ENCODE assay signal across 27 cellular contexts in the genomic region with DNA sequence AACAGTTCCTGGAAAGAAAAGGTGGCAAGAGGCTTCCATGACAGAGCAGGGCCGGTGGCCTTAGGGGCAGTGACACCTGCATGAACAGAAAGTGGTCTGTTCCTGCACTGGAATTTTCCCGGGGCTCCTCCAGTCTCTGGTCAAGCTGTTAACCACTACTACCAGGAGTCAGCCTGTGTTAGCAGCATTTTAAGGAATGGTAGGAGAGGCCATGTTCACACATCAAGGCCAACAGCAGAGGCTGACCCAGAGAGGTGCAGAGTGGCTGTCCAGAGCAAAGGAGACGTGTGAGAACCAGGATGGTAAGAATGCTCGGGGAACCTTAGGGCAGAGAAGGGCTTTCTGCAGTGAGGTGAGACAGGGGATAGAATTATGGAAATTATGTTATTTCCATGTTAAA. TPM values are rescaled to one million over a fixed set of nuclear protein-coding genes. Genes with fewer than 3 reads are reported as not detected.
DNase-seq lines count a peak whose midpoint lies in the region; ATAC-seq and TF ChIP-seq lines count a peak whose summit lies in the region.
"Had no signal": no experiment of that assay in that cellular context is flagged by ENCODE, and none has a peak within 500 bp of the region (broad histone marks: within the 10 kb centered on the region; RNA-seq: fewer than 3 reads in every experiment).

No MANE protein-coding gene starts in this region.

- DNase-seq in GM10266 (ENCODE audit: extremely low spot score) (peak; percentile 20), T-helper 17 cell (no peak), SKM-1 (lab: John Stamatoyannopoulos, UW; ENCODE audit: unreplicated experiment) (no peak), left colon (no peak), ascending aorta (ENCODE audit: low spot score in 2 of 2) (no peak)
- DNase-seq: AML-193; BE2C; C1 segment of cervical spinal cord; CD4-positive, alpha-beta memory T cell; CD4-positive, CD25-positive, alpha-beta regulatory T cell; CD8-positive, alpha-beta memory T cell; COR-L47; DMS 273 treated with DMSO at 0.1 percent for 48 hours; DMS153; DMS53; DMS79; DND-41; EL; GDM1 had no signal

- peaks cover 23% of the 10 kb centered on the region for H3K4me1 Mint-ChIP-seq in T-helper 17 cell
- H3K4me1 Mint-ChIP-seq: CD14-positive monocyte had no signal

- H3K27ac Mint-ChIP-seq in T-helper 17 cell: peak overlapping the region; percentile 57

- no peak for TF ChIP-seq CTCF in GM10266 (IDR thresholded peaks at IDR 0.05; ENCODE audit: control insufficient read depth, insufficient read depth, low read depth, missing control alignments)
- TF ChIP-seq CTCF in HEK293 (tag by site-specific recombination; IDR thresholded peaks at IDR 0.05): no peak
- no peak for TF ChIP-seq CTCF in ascending aorta (IDR thresholded peaks at IDR 0.05)

- no peaks in the 10 kb centered on the region for H3K4me1 ChIP-seq in HEK293 (ENCODE audit: control insufficient read depth, insufficient read depth, low read length)
- no peaks in the 10 kb centered on the region for H3K4me1 ChIP-seq in ascending aorta
- H3K4me1 ChIP-seq: A549, BE2C had no signal

- no peaks in the 10 kb centered on the region for H3K27me3 ChIP-seq in ascending aorta

- H3K4me3 ChIP-seq in HEK293 (ENCODE audit: low read depth, low read length) (no peak overlapping the region), ascending aorta (no peak overlapping the region)
- H3K4me3 ChIP-seq: A549, BLaER1 had no signal

- H3K36me3 Mint-ChIP-seq in T-helper 17 cell (ENCODE audit: low read depth): no peaks in the 10 kb centered on the region
- H3K36me3 Mint-ChIP-seq: CD14-positive monocyte; CD4-positive, alpha-beta memory T cell; CD4-positive, CD25-positive, alpha-beta regulatory T cell had no signal

- no peak overlapping the region for H3K4me3 Mint-ChIP-seq in T-helper 17 cell
- H3K4me3 Mint-ChIP-seq: CD14-positive monocyte; CD4-positive, alpha-beta memory T cell; CD4-positive, CD25-positive, alpha-beta regulatory T cell; CD8-positive, alpha-beta memory T cell had no signal

- POLR2A ChIA-PET in HEK293 (lab: Yijun Ruan, JAX): no interaction called here

- no peaks in the 10 kb centered on the region for H3K9me3 ChIP-seq in HEK293 (ENCODE audit: control insufficient read depth, insufficient read depth, low read depth, low read length)
- H3K9me3 ChIP-seq in T-helper 17 cell (ENCODE audit: control insufficient read depth, low read length, poor library complexity, severe bottlenecking): no peaks in the 10 kb centered on the region
- no peaks in the 10 kb centered on the region for H3K9me3 ChIP-seq in ascending aorta
- H3K9me3 ChIP-seq: A549, BE2C, BLaER1 had no signal

- H3K27ac ChIP-seq in HEK293 (ENCODE audit: extremely low read depth, low read depth, low read length) (no peak overlapping the region), ascending aorta (no peak overlapping the region)
- H3K27ac ChIP-seq: 22Rv1, A549, BLaER1 had no signal

- no peak for ATAC-seq in T-helper 17 cell
- ATAC-seq in left colon: no peak
- ATAC-seq: A549 had no signal

- H3K27me3 Mint-ChIP-seq in T-helper 17 cell: no peaks in the 10 kb centered on the region
- H3K27me3 Mint-ChIP-seq: CD4-positive, alpha-beta memory T cell had no signal

- CTCF ChIA-PET in HEK293 (lab: Yijun Ruan, JAX): no interaction called here

- H3K36me3 ChIP-seq in HEK293 (ENCODE audit: control insufficient read depth in 2 of 2, insufficient read depth in 1 of 2, low read length in 2 of 2) (no peaks in the 10 kb centered on the region), ascending aorta (no peaks in the 10 kb centered on the region)
- H3K36me3 ChIP-seq: BE2C, BLaER1 had no signal

- intact Hi-C loops in left colon (cut with DNase I, micrococcal nuclease) (no loop called here), ascending aorta (cut with DNase I) (no loop called here)

TF ChIP-seq in HEK293, 187 proteins besides CTCF, POLR2A, EP300 and RAD21:
- TF ChIP-seq ZNF792 (tag by site-specific recombination; IDR thresholded peaks at IDR 0.05): no peak
- peak; percentile 75 for TF ChIP-seq PRDM10 (tag by site-specific recombination; IDR thresholded peaks at IDR 0.05)
- no peak for TF ChIP-seq ZNF341 (tag by site-specific recombination; IDR thresholded peaks at IDR 0.05; ENCODE audit: low read depth)

RNA-seq across cellular contexts. Expression of gene H2BK1, which starts 8.5 kb away (rescaled TPM):
- total RNA-seq in T-helper 17 cell (1 to 10 TPM; 1.0 to 4.1 TPM), left colon (not detected), ascending aorta (not detected)
- total RNA-seq: A172, Daoy, G401 had no signal

RNA-seq across cellular contexts. Expression of gene ASB10, which starts 14.7 kb away (rescaled TPM):
- total RNA-seq in T-helper 17 cell: not detected
- total RNA-seq in left colon: not detected
- total RNA-seq in ascending aorta: not detected
- total RNA-seq: A172; CD4-positive, alpha-beta memory T cell; CD4-positive, CD25-positive, alpha-beta regulatory T cell; CD8-positive, alpha-beta memory T cell; Daoy; G401 had no signal

RNA-seq across cellular contexts. Expression of gene ABCF2, which starts 25.3 kb away (rescaled TPM):
- 10 to 100 TPM; 24.2 to 26.7 TPM for total RNA-seq in T-helper 17 cell
- 10 to 100 TPM; 27.9 to 28.0 TPM for total RNA-seq in left colon
- total RNA-seq in ascending aorta: 85.3 TPM

RNA-seq across cellular contexts. Expression of gene CHPF2, which starts 30.5 kb away (rescaled TPM):
- total RNA-seq in T-helper 17 cell (10 to 100 TPM; 39.4 to 41.6 TPM), left colon (10 to 100 TPM; 46.8 to 48.8 TPM), ascending aorta (40.3 TPM)

RNA-seq across cellular contexts. Expression of gene GBX1, which starts 34.3 kb away (rescaled TPM):
- not detected for total RNA-seq in T-helper 17 cell
- total RNA-seq in left colon: not detected
- not detected for total RNA-seq in ascending aorta
- total RNA-seq: CD4-positive, alpha-beta memory T cell; CD4-positive, CD25-positive, alpha-beta regulatory T cell; CD8-positive, alpha-beta memory T cell; Daoy; G401 had no signal
